Comparison of ENCODE assay signal across 18 cellular contexts in genomic region chr1:164702216-164702615, GRCh38.
DNase-seq lines count a peak whose midpoint lies in the region; ATAC-seq and TF ChIP-seq lines count a peak whose summit lies in the region.
"Had no signal": no experiment of that assay in that cellular context is flagged by ENCODE, and none has a peak within 500 bp of the region (broad histone marks: within the 10 kb centered on the region; RNA-seq: fewer than 3 reads in every experiment).

No MANE protein-coding gene starts in this region.

- H3K27ac ChIP-seq in PC-3 (ENCODE audit: low read length) (no peak overlapping the region), adrenal gland (peak overlapping the region in 1 of 5 donors; percentile 49)

- H3K9me3 ChIP-seq in PC-3 (ENCODE audit: low read length) = no peaks in the 10 kb centered on the region
- H3K9me3 ChIP-seq in adrenal gland (replicated peaks in 1 of 3) = no peaks in the 10 kb centered on the region
- H3K9me3 ChIP-seq: heart right ventricle had no signal

- TF ChIP-seq CTCF in PC-3 (conservative IDR thresholded peaks at IDR 0.05; ENCODE audit: low read depth, low read length) = no peak
- TF ChIP-seq CTCF in adrenal gland (IDR thresholded peaks at IDR 0.05) = no peak

- no peaks in the 10 kb centered on the region for H4K20me1 ChIP-seq in PC-3 (ENCODE audit: low read length)

- H3K79me2 ChIP-seq in PC-3 (ENCODE audit: low read length) = no peaks in the 10 kb centered on the region

- H3K36me3 ChIP-seq in PC-3 (ENCODE audit: low read depth, low read length) = no peaks in the 10 kb centered on the region
- H3K36me3 ChIP-seq in adrenal gland (replicated peaks in 1 of 2) = no peaks in the 10 kb centered on the region
- H3K36me3 ChIP-seq: heart right ventricle had no signal

- ATAC-seq in PC-3 (peak; percentile 21; the same call in 1 of the 2 replicates), GM21390 (IDR thresholded peaks at IDR 0.05; ENCODE audit: unreplicated experiment) (no peak)

- H3K4me2 ChIP-seq in PC-3 (ENCODE audit: low read length) = no peak overlapping the region

- H3K9me2 ChIP-seq in PC-3 (replicated peaks; ENCODE audit: low read length) = no peaks in the 10 kb centered on the region

- H3K4me1 ChIP-seq in PC-3 (ENCODE audit: insufficient read depth, low read length) (peaks cover 30% of the 10 kb centered on the region), adrenal gland (replicated peaks in 1 of 2) (peaks cover 14 to 39% of the 10 kb centered on the region in 2 donors)

- BruUV-seq in PC-3 (replicated peaks; lab: Mats Ljungman, UMichigan) = no TSS peak

- CTCF ChIA-PET in PC-3 (lab: Charles Lee) = no interaction called here

- POLR2A ChIA-PET in PC-3 (lab: Charles Lee; ENCODE audit: unreplicated experiment) = interaction anchor here (0.7 kb wide), 1 partner anchor 96 kb away, joined by 5 read pairs; no protein-coding TSS in a partner anchor

- intact Hi-C loops in PC-3 (cut with micrococcal nuclease) (no loop called here), adrenal gland (cut with DNase I) (no loop called here)

- no peak for TF ChIP-seq POLR2A in adrenal gland (IDR thresholded peaks at IDR 0.05)

- H3K27me3 ChIP-seq in PC-3 (ENCODE audit: low read length) = no peaks in the 10 kb centered on the region
- no peaks in the 10 kb centered on the region for H3K27me3 ChIP-seq in adrenal gland
- H3K27me3 ChIP-seq: heart right ventricle had no signal

- WGBS in adrenal gland, 4 donors = 96 to 100% (median 98%) methylated on average over 1 of the region's 1 CpG

- H2AFZ ChIP-seq in PC-3 (ENCODE audit: low read length) = no peak overlapping the region

- peaks cover 5% of the 10 kb centered on the region for H3F3A ChIP-seq in PC-3 (ENCODE audit: low read length, unreplicated experiment)

- H3K4me3 ChIP-seq in PC-3 (ENCODE audit: low read length) (no peak overlapping the region), adrenal gland (no peak overlapping the region)
- H3K4me3 ChIP-seq: heart right ventricle had no signal

- peak; percentile 57 for DNase-seq in EL
- DNase-seq in PC-3 = peak; percentile 55
- DNase-seq in fibroblast of peridontal ligament (ENCODE audit: extremely low read depth) = peak; percentile 27
- DNase-seq in superior temporal gyrus (ENCODE audit: extremely low spot score) = peak; percentile 33
- no peak for DNase-seq in NCI-H1048 (lab: John Stamatoyannopoulos, UW)
- no peak for DNase-seq in adrenal gland
- DNase-seq: activated B cell treated with CpG ODN at 0.5 μM for 24 hours; activated naive CD4-positive, alpha-beta T cell; CD4-positive, alpha-beta T cell; central memory CD4-positive, alpha-beta T cell; heart right ventricle; kidney; NCI-H1092 treated with DMSO at 0.1 percent for 48 hours; NCI-H226; posterior cingulate gyrus; stimulated activated CD4-positive, alpha-beta T cell treated with anti-CD3 and anti-CD28 coated beads, Interleukin-15, amount 100 ng/mL, for 24 hours; SW 1271 had no signal

- no peak overlapping the region for H3K9ac ChIP-seq in PC-3 (ENCODE audit: low read length)

Comparison
In these comparisons a context has a peak if more than half of its experiments do, and no peak if none do; other contexts are left out.
1. DNase-seq: peak in EL (single experiment), PC-3 (single experiment), fibroblast of peridontal ligament (single experiment) and superior temporal gyrus (single experiment); none in NCI-H1048 (single experiment) and adrenal gland (0 of 7).